Comparison of ENCODE assay signal across 14 cellular contexts in genomic region chr12:47707355-47707754, GRCh38. TPM values are rescaled to one million over a fixed set of nuclear protein-coding genes. Genes with fewer than 3 reads are reported as not detected.
DNase-seq lines count a peak whose midpoint lies in the region; ATAC-seq and TF ChIP-seq lines count a peak whose summit lies in the region.
"Had no signal": no experiment of that assay in that cellular context is flagged by ENCODE, and none has a peak within 500 bp of the region (broad histone marks: within the 10 kb centered on the region; RNA-seq: fewer than 3 reads in every experiment).

No MANE protein-coding gene starts in this region.

- H3K9me3 ChIP-seq in colonic mucosa (no peaks in the 10 kb centered on the region), right cardiac atrium (ENCODE audit: control insufficient read depth, low read length) (no peaks in the 10 kb centered on the region)
- H3K9me3 ChIP-seq: body of pancreas, pancreas had no signal

- H3K27ac ChIP-seq in colonic mucosa = peak overlapping the region; percentile 88
- no peak overlapping the region for H3K27ac ChIP-seq in right cardiac atrium (ENCODE audit: low read length)
- H3K27ac ChIP-seq: pancreas had no signal

- H3K27me3 ChIP-seq in colonic mucosa = no peaks in the 10 kb centered on the region
- no peaks in the 10 kb centered on the region for H3K27me3 ChIP-seq in right cardiac atrium (ENCODE audit: control insufficient read depth, insufficient read depth)
- H3K27me3 ChIP-seq: body of pancreas, pancreas had no signal

- peaks cover 25% of the 10 kb centered on the region for H3K36me3 Mint-ChIP-seq in activated naive CD4-positive, alpha-beta T cell treated with anti-CD3 and anti-CD28 coated beads, Interleukin-2, amount 10 ng/mL, durations not matched to agents 7 days and 5 days
- H3K36me3 Mint-ChIP-seq in stimulated activated naive B cell treated with anti-CD40 and anti-IgM and Interleukin-4, amounts not matched to agents 10 μg/mL and 1 μg/mL and 100 μg/mL, for 72 hours = peaks cover 18 to 32% of the 10 kb centered on the region in 2 donors

- no peak overlapping the region for H3K9ac ChIP-seq in colonic mucosa (ENCODE audit: low read depth in 2 of 2, low read length in 2 of 2)

- H3K27ac Mint-ChIP-seq in activated naive CD4-positive, alpha-beta T cell treated with anti-CD3 and anti-CD28 coated beads, Interleukin-2, amount 10 ng/mL, durations not matched to agents 7 days and 5 days = peak overlapping the region; percentile 85
- H3K27ac Mint-ChIP-seq in stimulated activated naive B cell treated with anti-CD40 and anti-IgM and Interleukin-4, amounts not matched to agents 10 μg/mL and 1 μg/mL and 100 μg/mL, for 72 hours = peak overlapping the region; percentile 72

- peak overlapping the region; percentile 96 for H3K4me3 ChIP-seq in colonic mucosa
- H3K4me3 ChIP-seq in right cardiac atrium (ENCODE audit: low read length) = no peak overlapping the region
- H3K4me3 ChIP-seq: lung had no signal

- peak overlapping the region; percentile 69 for H3K4me3 Mint-ChIP-seq in activated naive CD4-positive, alpha-beta T cell treated with anti-CD3 and anti-CD28 coated beads, Interleukin-2, amount 10 ng/mL, durations not matched to agents 7 days and 5 days
- H3K4me3 Mint-ChIP-seq in stimulated activated naive B cell treated with anti-CD40 and anti-IgM and Interleukin-4, amounts not matched to agents 10 μg/mL and 1 μg/mL and 100 μg/mL, for 72 hours = peak overlapping the region; percentile 25 to 49

- no peak for TF ChIP-seq CTCF in colonic mucosa (IDR thresholded peaks at IDR 0.05)

- peaks cover 3% of the 10 kb centered on the region for H3K27me3 Mint-ChIP-seq in activated naive CD4-positive, alpha-beta T cell treated with anti-CD3 and anti-CD28 coated beads, Interleukin-2, amount 10 ng/mL, durations not matched to agents 7 days and 5 days
- H3K27me3 Mint-ChIP-seq in stimulated activated naive B cell treated with anti-CD40 and anti-IgM and Interleukin-4, amounts not matched to agents 10 μg/mL and 1 μg/mL and 100 μg/mL, for 72 hours = no peaks in the 10 kb centered on the region

- H3K4me1 Mint-ChIP-seq in activated naive CD4-positive, alpha-beta T cell treated with anti-CD3 and anti-CD28 coated beads, Interleukin-2, amount 10 ng/mL, durations not matched to agents 7 days and 5 days = peaks cover 51% of the 10 kb centered on the region
- H3K4me1 Mint-ChIP-seq in stimulated activated naive B cell treated with anti-CD40 and anti-IgM and Interleukin-4, amounts not matched to agents 10 μg/mL and 1 μg/mL and 100 μg/mL, for 72 hours = peaks cover 50 to 83% of the 10 kb centered on the region in 2 donors

- H3K4me1 ChIP-seq in colonic mucosa (no peaks in the 10 kb centered on the region), right cardiac atrium (ENCODE audit: control insufficient read depth, insufficient read depth, low read length) (no peaks in the 10 kb centered on the region)

- no peak for ATAC-seq in stimulated activated naive B cell treated with anti-CD40 and anti-IgM and Interleukin-4, amounts not matched to agents 10 μg/mL and 1 μg/mL and 100 μg/mL, for 72 hours (replicated peaks)
- no peak for ATAC-seq in right cardiac atrium
- ATAC-seq: body of pancreas had no signal

- CTCF ChIA-PET in activated naive CD4-positive, alpha-beta T cell treated with anti-CD3 and anti-CD28 coated beads, Interleukin-2, amount 10 ng/mL, durations not matched to agents 7 days and 5 days (lab: Charles Lee) = interaction anchor here (1.1 to 3.0 kb wide), 5 partner anchors 8 to 131 kb away, joined by 3 to 14 read pairs (median 4); no protein-coding TSS in a partner anchor

- intact Hi-C loops in colonic mucosa (cut with DNase I) = no loop called here
- intact Hi-C loops in right cardiac atrium (cut with DNase I) = no loop called here

- DNase-seq in activated naive CD4-positive, alpha-beta T cell treated with anti-CD3 and anti-CD28 coated beads, Interleukin-2, amount 10 ng/mL, durations not matched to agents 7 days and 5 days = no peak
- no peak for DNase-seq in activated naive CD4-positive, alpha-beta T cell treated with anti-CD3 and anti-CD28 coated beads, Interleukin-2, amount 50 U/mL, for 16 hours
- DNase-seq in OCI-M1 (lab: John Stamatoyannopoulos, UW) = peak; percentile 45
- DNase-seq in colonic mucosa = no peak
- no peak for DNase-seq in stimulated activated naive B cell treated with anti-CD40 and anti-IgM and Interleukin-4, amounts not matched to agents 10 μg/mL and 1 μg/mL and 100 μg/mL, for 72 hours
- DNase-seq in putamen (ENCODE audit: low spot score) = no peak
- no peak for DNase-seq in erythroblast (lab: John Stamatoyannopoulos, UW)
- no peak for DNase-seq in right cardiac atrium
- DNase-seq: body of pancreas; GOT3; pancreas; stimulated activated CD4-positive, alpha-beta T cell treated with anti-CD3 and anti-CD28 coated beads, Interleukin-1b, Interleukin-23, amount 100 ng/mL, for 48 hours; T-helper 9 cell had no signal

- TF ChIP-seq POLR2A in erythroblast (IDR thresholded peaks at IDR 0.05; ENCODE audit: low read length) = no peak

- H3K36me3 ChIP-seq in colonic mucosa = no peaks in the 10 kb centered on the region
- H3K36me3 ChIP-seq: pancreas had no signal

- no peaks in the 10 kb centered on the region for H3K9me3 Mint-ChIP-seq in activated naive CD4-positive, alpha-beta T cell treated with anti-CD3 and anti-CD28 coated beads, Interleukin-2, amount 10 ng/mL, durations not matched to agents 7 days and 5 days
- peaks cover 0 to 2% of the 10 kb centered on the region in 2 donors for H3K9me3 Mint-ChIP-seq in stimulated activated naive B cell treated with anti-CD40 and anti-IgM and Interleukin-4, amounts not matched to agents 10 μg/mL and 1 μg/mL and 100 μg/mL, for 72 hours

RNA-seq across cellular contexts. Expression of gene RPAP3, which starts 1.5 kb away (rescaled TPM):
- total RNA-seq in colonic mucosa (10 to 100 TPM; 16.7 to 17.0 TPM), right cardiac atrium (10 to 100 TPM; 15.4 to 22.8 (median 21.3) TPM)
- polyA plus RNA-seq in right cardiac atrium = 11.9 TPM

RNA-seq across cellular contexts. Expression of gene ENDOU, which starts 17.9 kb away (rescaled TPM):
- total RNA-seq in colonic mucosa (not detected), right cardiac atrium (under 1 TPM; 0.28 to 0.86 (median 0.51) TPM)
- 0.45 TPM for polyA plus RNA-seq in right cardiac atrium
- total RNA-seq: body of pancreas had no signal

RNA-seq across cellular contexts. Expression of gene RAPGEF3, which starts 51.3 kb away (rescaled TPM):
- total RNA-seq in colonic mucosa (10 to 100 TPM; 10.1 TPM), right cardiac atrium (10 to 100 TPM; 14.1 to 28.7 (median 23.3) TPM)
- polyA plus RNA-seq in right cardiac atrium = 44.9 TPM
